In the genomic region with DNA sequence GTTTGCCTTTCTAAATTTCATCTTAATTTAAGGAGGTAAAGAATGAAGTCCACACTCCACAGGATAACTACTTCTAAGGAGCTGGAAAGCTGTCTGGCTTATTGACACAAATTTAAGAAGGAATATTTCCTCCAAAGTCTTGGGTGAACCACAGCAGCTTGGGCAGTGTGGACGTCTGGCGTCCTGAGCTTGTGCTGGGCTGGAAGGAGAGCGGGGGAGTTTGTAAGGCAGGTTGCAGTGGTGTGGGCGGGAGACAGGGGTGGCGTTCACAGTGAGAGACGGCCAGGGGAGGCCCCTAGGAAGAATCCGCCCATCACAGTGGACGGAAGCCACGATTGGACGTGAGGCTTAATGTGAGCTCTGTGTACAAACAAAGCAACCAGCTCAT, we compare ENCODE assay signal across 10 cellular contexts. TPM values are rescaled to one million over a fixed set of nuclear protein-coding genes. Genes with fewer than 3 reads are reported as not detected.
DNase-seq lines count a peak whose midpoint lies in the region; ATAC-seq and TF ChIP-seq lines count a peak whose summit lies in the region.
"Had no signal": no experiment of that assay in that cellular context is flagged by ENCODE, and none has a peak within 500 bp of the region (broad histone marks: within the 10 kb centered on the region; RNA-seq: fewer than 3 reads in every experiment).

No MANE protein-coding gene starts in this region.

- intact Hi-C loops in mammary epithelial cell (cut with micrococcal nuclease) (no loop called here), tibial artery (cut with DNase I; ENCODE audit: low total_unique reads) (no loop called here)
- intact Hi-C loops in activated CD8-positive, alpha-beta T cell treated with anti-CD3 and anti-CD28 coated beads for 36 hours (cut with micrococcal nuclease): no loop called here

- no peak overlapping the region for H3K9ac ChIP-seq in mammary epithelial cell (ENCODE audit: insufficient read depth, low read length)

- H3K9me3 ChIP-seq in mammary epithelial cell (replicated peaks; ENCODE audit: insufficient read depth, low read length) (no peaks in the 10 kb centered on the region), tibial artery (no peaks in the 10 kb centered on the region)
- H3K9me3 ChIP-seq: stomach had no signal

- WGBS in mammary epithelial cell (ENCODE audit: low coverage, missing lambda C conversion rate): 48% methylated on average over 8 of the region's 10 CpGs

- H3K4me3 Mint-ChIP-seq in activated CD8-positive, alpha-beta T cell treated with anti-CD3 and anti-CD28 coated beads for 36 hours: no peak overlapping the region
- no peak overlapping the region for H3K4me3 Mint-ChIP-seq in activated T-cell treated with anti-CD3 and anti-CD28 coated beads, Interleukin-2, amount 50 U/mL, for 4 hours

- TF ChIP-seq CTCF in mammary epithelial cell (conservative IDR thresholded peaks at IDR 0.05 in 1 of 2, IDR thresholded peaks at IDR 0.05 in 1 of 2; ENCODE audit: extremely low read depth in 1 of 2, insufficient read depth in 1 of 2, low read depth in 1 of 2, low read length in 2 of 2) (no peak), tibial artery (IDR thresholded peaks at IDR 0.05) (no peak)
- TF ChIP-seq CTCF in activated CD8-positive, alpha-beta T cell treated with anti-CD3 and anti-CD28 coated beads for 36 hours (IDR thresholded peaks at IDR 0.05): no peak

- no peak overlapping the region for H3K4me3 ChIP-seq in mammary epithelial cell (replicated peaks in 1 of 3; ENCODE audit: insufficient read depth in 1 of 3, low read depth in 2 of 3, low read length in 3 of 3)
- H3K4me3 ChIP-seq in tibial artery: peak overlapping the region; percentile 32 to 36

- peaks cover 9% of the 10 kb centered on the region for H3K36me3 Mint-ChIP-seq in activated CD8-positive, alpha-beta T cell treated with anti-CD3 and anti-CD28 coated beads for 36 hours (ENCODE audit: low read depth)
- peaks cover 20% of the 10 kb centered on the region for H3K36me3 Mint-ChIP-seq in activated T-cell treated with anti-CD3 and anti-CD28 coated beads, Interleukin-2, amount 50 U/mL, for 4 hours (ENCODE audit: insufficient read depth)

- H3K79me2 ChIP-seq in mammary epithelial cell (ENCODE audit: insufficient read depth, low read length): no peaks in the 10 kb centered on the region

- H3K27me3 ChIP-seq in mammary epithelial cell (ENCODE audit: insufficient read depth, low read length) (no peaks in the 10 kb centered on the region), tibial artery (no peaks in the 10 kb centered on the region)
- H3K27me3 ChIP-seq: stomach had no signal

- no peak overlapping the region for H3K4me2 ChIP-seq in mammary epithelial cell (ENCODE audit: insufficient read depth, low read depth, low read length)

- no peaks in the 10 kb centered on the region for H3K9me3 Mint-ChIP-seq in activated CD8-positive, alpha-beta T cell treated with anti-CD3 and anti-CD28 coated beads for 36 hours
- H3K9me3 Mint-ChIP-seq in activated T-cell treated with anti-CD3 and anti-CD28 coated beads, Interleukin-2, amount 50 U/mL, for 4 hours: no peaks in the 10 kb centered on the region

- no peaks in the 10 kb centered on the region for H3K4me1 ChIP-seq in mammary epithelial cell (ENCODE audit: insufficient read depth, low read length)
- H3K4me1 ChIP-seq in tibial artery: peaks cover 0 to 29% (median 12%) of the 10 kb centered on the region in 4 donors

- dilution Hi-C loops in mammary epithelial cell (cut with HindIII; ENCODE audit: low sequenced_read_pairs): no loop called here

- CTCF ChIA-PET in mammary epithelial cell (lab: Charles Lee; ENCODE audit: low non-redundant PET): no interaction called here
- CTCF ChIA-PET in activated CD8-positive, alpha-beta T cell treated with anti-CD3 and anti-CD28 coated beads for 36 hours (lab: Charles Lee): interaction anchor here (1.6 kb wide), 1 partner anchor 69 kb away, joined by 5 read pairs; no protein-coding TSS in a partner anchor

- H3K36me3 ChIP-seq in mammary epithelial cell (ENCODE audit: insufficient read depth, low read length) (peaks cover 3% of the 10 kb centered on the region), tibial artery (peaks cover 35 to 37% (median 36%) of the 10 kb centered on the region in 3 donors)

- H4K20me1 ChIP-seq in mammary epithelial cell (ENCODE audit: insufficient read depth, low read length): no peaks in the 10 kb centered on the region

- POLR2A ChIA-PET in activated CD8-positive, alpha-beta T cell treated with anti-CD3 and anti-CD28 coated beads for 36 hours (lab: Charles Lee): no interaction called here

- no peak overlapping the region for H2AFZ ChIP-seq in mammary epithelial cell (ENCODE audit: low read depth, low read length)

- H3K27ac ChIP-seq in mammary epithelial cell (ENCODE audit: insufficient read depth, low read depth, low read length): no peak overlapping the region
- peak overlapping the region; percentile 76 for H3K27ac ChIP-seq in tibial artery

- BruUV-seq in mammary epithelial cell (replicated peaks; lab: Mats Ljungman, UMichigan): no TSS peak

- H3K27me3 Mint-ChIP-seq in activated CD8-positive, alpha-beta T cell treated with anti-CD3 and anti-CD28 coated beads for 36 hours: no peaks in the 10 kb centered on the region
- no peaks in the 10 kb centered on the region for H3K27me3 Mint-ChIP-seq in activated T-cell treated with anti-CD3 and anti-CD28 coated beads, Interleukin-2, amount 50 U/mL, for 4 hours (ENCODE audit: low read depth)

- no peaks in the 10 kb centered on the region for H3K4me1 Mint-ChIP-seq in activated CD8-positive, alpha-beta T cell treated with anti-CD3 and anti-CD28 coated beads for 36 hours (ENCODE audit: low read depth)
- no peaks in the 10 kb centered on the region for H3K4me1 Mint-ChIP-seq in activated T-cell treated with anti-CD3 and anti-CD28 coated beads, Interleukin-2, amount 50 U/mL, for 4 hours (ENCODE audit: low read depth)

- in situ Hi-C loops in mammary epithelial cell (cut with MboI; ENCODE audit: low sequenced_read_pairs in 2 of 2): no loop called here

- peak; percentile 43 for ATAC-seq in left lobe of liver
- no peak for ATAC-seq in HG02973 (IDR thresholded peaks at IDR 0.05; ENCODE audit: unreplicated experiment)
- ATAC-seq in activated CD8-positive, alpha-beta T cell treated with anti-CD3 and anti-CD28 coated beads for 36 hours: no peak
- no peak for ATAC-seq in activated T-cell treated with anti-CD3 and anti-CD28 coated beads, Interleukin-2, amount 50 U/mL, for 4 hours

- no peak overlapping the region for H3K27ac Mint-ChIP-seq in activated CD8-positive, alpha-beta T cell treated with anti-CD3 and anti-CD28 coated beads for 36 hours

- DNase-seq in NCI-H226 (peak; percentile 80), mammary epithelial cell (peak; percentile 20), left lobe of liver (ENCODE audit: low spot score) (peak; percentile 41), tibial artery (peak in 1 of 2 donors; percentile 83), SHP77 (lab: John Stamatoyannopoulos, UW) (no peak)
- DNase-seq in activated CD8-positive, alpha-beta T cell treated with anti-CD3 and anti-CD28 coated beads for 36 hours: no peak
- DNase-seq in activated T-cell treated with anti-CD3 and anti-CD28 coated beads, Interleukin-2, amount 50 U/mL, for 4 hours: no peak
- DNase-seq: activated CD4-positive, alpha-beta T cell treated with anti-CD3 and anti-CD28 coated beads for 1 hour had no signal

RNA-seq across cellular contexts. Expression of a gene that starts 25.7 kb away (rescaled TPM):
- total RNA-seq in mammary epithelial cell (10 to 100 TPM; 13.3 to 35.1 TPM), left lobe of liver (297 TPM)
- 36.0 TPM for polyA plus RNA-seq in mammary epithelial cell
- 20.7 TPM for polyA minus RNA-seq in mammary epithelial cell
- total RNA-seq in activated CD8-positive, alpha-beta T cell treated with anti-CD3 and anti-CD28 coated beads for 36 hours: 10 to 100 TPM; 15.7 to 18.2 TPM
- 10 to 100 TPM; 25.6 to 28.4 (median 25.7) TPM for total RNA-seq in activated T-cell treated with anti-CD3 and anti-CD28 coated beads, Interleukin-2, amount 50 U/mL, for 4 hours

Comparison
In these comparisons a context has a peak if more than half of its experiments do, and no peak if none do; other contexts are left out.
1. DNase-seq: peak in NCI-H226 (single experiment), mammary epithelial cell (single experiment) and left lobe of liver (single experiment); none in activated CD8-positive, alpha-beta T cell treated with anti-CD3 and anti-CD28 coated beads for 36 hours (single experiment), activated T-cell treated with anti-CD3 and anti-CD28 coated beads, Interleukin-2, amount 50 U/mL, for 4 hours (single experiment) and SHP77 (0 of 2).
2. H3K4me3 ChIP-seq: peak in tibial artery (2 of 2); none in mammary epithelial cell (0 of 3).